ENCODE assay signal across 25 cellular contexts in the genomic region with DNA sequence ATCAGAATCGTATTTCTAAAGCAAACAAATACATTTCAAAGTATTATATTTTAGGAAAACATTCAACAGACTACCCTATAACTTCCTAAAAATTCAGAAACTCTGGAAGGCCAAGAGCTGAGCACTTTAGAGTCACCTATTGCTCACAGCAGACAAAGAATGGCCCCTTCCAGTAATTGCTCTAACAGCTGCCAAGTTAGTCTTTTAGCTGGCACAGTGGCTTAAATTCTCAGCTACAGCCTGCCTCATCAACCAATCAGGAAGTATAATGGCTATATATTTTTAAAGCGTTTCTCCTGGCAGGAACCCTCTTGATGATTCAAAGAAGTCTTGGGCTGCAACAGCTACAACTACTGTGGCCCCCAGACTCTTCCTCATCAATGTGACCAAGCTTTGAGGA. TPM values are rescaled to one million over a fixed set of nuclear protein-coding genes. Genes with fewer than 3 reads are reported as not detected.
DNase-seq lines count a peak whose midpoint lies in the region; ATAC-seq and TF ChIP-seq lines count a peak whose summit lies in the region.
"Had no signal": no experiment of that assay in that cellular context is flagged by ENCODE, and none has a peak within 500 bp of the region (broad histone marks: within the 10 kb centered on the region; RNA-seq: fewer than 3 reads in every experiment).

No MANE protein-coding gene starts in this region.

- H3K9me3 ChIP-seq in neural progenitor cell (ENCODE audit: low read depth): no peaks in the 10 kb centered on the region
- H3K9me3 ChIP-seq: BE2C had no signal

- H3K4me3 Mint-ChIP-seq in neural progenitor cell: no peak overlapping the region
- no peak overlapping the region for H3K4me3 Mint-ChIP-seq in activated T-helper 2 cell treated with anti-CD3 and anti-CD28 coated beads, Interferon-gamma antibody, Interleukin-2, Interleukin-4, amounts not matched to agents 10 μg/mL and 5 μg/mL and 100 μg/mL, durations not matched to agents 14 hours and 24 hours and 36 hours (ENCODE audit: low read depth)
- H3K4me3 Mint-ChIP-seq: activated CD4-positive, alpha-beta memory T cell treated with anti-CD3 and anti-CD28 coated beads for 36 hours; activated T-cell treated with anti-CD3 and anti-CD28 coated beads, Interleukin-2, amount 50 U/mL, for 24 hours; central memory CD8-positive, alpha-beta T cell; GM23338; natural killer cell; stimulated activated naive B cell treated with anti-CD40 and anti-IgM and Interleukin-4, amounts not matched to agents 10 μg/mL and 1 μg/mL and 100 μg/mL, for 72 hours; T-cell had no signal

- no peaks in the 10 kb centered on the region for H3K27me3 ChIP-seq in neural progenitor cell
- H3K27me3 ChIP-seq: BE2C, hepatocyte had no signal

- no peak overlapping the region for H3K9ac ChIP-seq in neural progenitor cell

- H3K27ac ChIP-seq in neural progenitor cell: no peak overlapping the region
- H3K27ac ChIP-seq: hepatocyte, RWPE1 had no signal

- no peaks in the 10 kb centered on the region for H4K20me1 ChIP-seq in neural progenitor cell (ENCODE audit: low read depth)

- H3K9me3 Mint-ChIP-seq in neural progenitor cell: no peaks in the 10 kb centered on the region
- H3K9me3 Mint-ChIP-seq in activated T-helper 2 cell treated with anti-CD3 and anti-CD28 coated beads, Interferon-gamma antibody, Interleukin-2, Interleukin-4, amounts not matched to agents 10 μg/mL and 5 μg/mL and 100 μg/mL, durations not matched to agents 14 hours and 24 hours and 36 hours: no peaks in the 10 kb centered on the region
- H3K9me3 Mint-ChIP-seq: activated CD4-positive, alpha-beta memory T cell treated with anti-CD3 and anti-CD28 coated beads for 36 hours; activated T-cell treated with anti-CD3 and anti-CD28 coated beads, Interleukin-2, amount 50 U/mL, for 24 hours; GM23338; natural killer cell; stimulated activated naive B cell treated with anti-CD40 and anti-IgM and Interleukin-4, amounts not matched to agents 10 μg/mL and 1 μg/mL and 100 μg/mL, for 72 hours; T-cell had no signal

- H3K4me2 ChIP-seq in neural progenitor cell: no peak overlapping the region
- H3K4me2 ChIP-seq: GM23338, hepatocyte had no signal

- H3F3A ChIP-seq in neural progenitor cell (ENCODE audit: low read depth): no peaks in the 10 kb centered on the region

- H3K36me3 ChIP-seq in neural progenitor cell: no peaks in the 10 kb centered on the region
- H3K36me3 ChIP-seq: BE2C had no signal

- no peaks in the 10 kb centered on the region for H3K79me2 ChIP-seq in neural progenitor cell (ENCODE audit: low read depth)
- H3K79me2 ChIP-seq: hepatocyte had no signal

- DNase-seq in HT1080 (ENCODE audit: low read depth) (peak; percentile 17), NCI-H1694 (lab: John Stamatoyannopoulos, UW) (peak; percentile 45), NCI-H82 (lab: John Stamatoyannopoulos, UW) (peak; percentile 84), neural progenitor cell (ENCODE audit: low spot score) (peak; percentile 20), posterior vena cava (ENCODE audit: low spot score) (no peak), DMS79 treated with DMSO at 0.1 percent for 48 hours (lab: John Stamatoyannopoulos, UW) (no peak)
- no peak for DNase-seq in activated T-helper 2 cell treated with anti-CD3 and anti-CD28 coated beads, Interferon-gamma antibody, Interleukin-2, Interleukin-4, amounts not matched to agents 10 μg/mL and 5 μg/mL and 100 μg/mL, durations not matched to agents 14 hours and 24 hours and 36 hours (ENCODE audit: low spot score)
- DNase-seq: activated CD4-positive, alpha-beta memory T cell treated with anti-CD3 and anti-CD28 coated beads for 36 hours; activated T-cell treated with anti-CD3 and anti-CD28 coated beads, Interleukin-2, amount 50 U/mL, for 24 hours; BE2C; effector CD8-positive, alpha-beta T cell; IMR-90; kidney; mesenchymal stem cell; MV-4-11; natural killer cell; posterior cingulate gyrus; stimulated activated naive B cell treated with anti-CD40 and anti-IgM and Interleukin-4, amounts not matched to agents 10 μg/mL and 1 μg/mL and 100 μg/mL, for 72 hours; T-cell; trophoblast cell had no signal

- no peaks in the 10 kb centered on the region for H3K36me3 Mint-ChIP-seq in neural progenitor cell
- no peaks in the 10 kb centered on the region for H3K36me3 Mint-ChIP-seq in activated T-helper 2 cell treated with anti-CD3 and anti-CD28 coated beads, Interferon-gamma antibody, Interleukin-2, Interleukin-4, amounts not matched to agents 10 μg/mL and 5 μg/mL and 100 μg/mL, durations not matched to agents 14 hours and 24 hours and 36 hours (ENCODE audit: low read depth)
- H3K36me3 Mint-ChIP-seq: activated CD4-positive, alpha-beta memory T cell treated with anti-CD3 and anti-CD28 coated beads for 36 hours; natural killer cell; stimulated activated naive B cell treated with anti-CD40 and anti-IgM and Interleukin-4, amounts not matched to agents 10 μg/mL and 1 μg/mL and 100 μg/mL, for 72 hours; T-cell had no signal

- no peak for TF ChIP-seq CTCF in neural progenitor cell (IDR thresholded peaks at IDR 0.05)

- no peak for ATAC-seq in HG03342 (IDR thresholded peaks at IDR 0.05; ENCODE audit: unreplicated experiment)
- ATAC-seq: GM23338; natural killer cell; stimulated activated naive B cell treated with anti-CD40 and anti-IgM and Interleukin-4, amounts not matched to agents 10 μg/mL and 1 μg/mL and 100 μg/mL, for 72 hours; T-cell had no signal

- intact Hi-C loops in posterior vena cava (cut with DNase I): no loop called here
- intact Hi-C loops in activated T-helper 2 cell treated with anti-CD3 and anti-CD28 coated beads, Interferon-gamma antibody, Interleukin-2, Interleukin-4, amounts not matched to agents 10 μg/mL and 5 μg/mL and 100 μg/mL, durations not matched to agents 14 hours and 24 hours and 36 hours (cut with micrococcal nuclease): no loop called here

- H3K27me3 Mint-ChIP-seq in neural progenitor cell (ENCODE audit: insufficient read depth, low read depth): no peaks in the 10 kb centered on the region
- no peaks in the 10 kb centered on the region for H3K27me3 Mint-ChIP-seq in activated T-helper 2 cell treated with anti-CD3 and anti-CD28 coated beads, Interferon-gamma antibody, Interleukin-2, Interleukin-4, amounts not matched to agents 10 μg/mL and 5 μg/mL and 100 μg/mL, durations not matched to agents 14 hours and 24 hours and 36 hours (ENCODE audit: low read depth)
- H3K27me3 Mint-ChIP-seq: activated CD4-positive, alpha-beta memory T cell treated with anti-CD3 and anti-CD28 coated beads for 36 hours; activated T-cell treated with anti-CD3 and anti-CD28 coated beads, Interleukin-2, amount 50 U/mL, for 24 hours; central memory CD8-positive, alpha-beta T cell; stimulated activated naive B cell treated with anti-CD40 and anti-IgM and Interleukin-4, amounts not matched to agents 10 μg/mL and 1 μg/mL and 100 μg/mL, for 72 hours; T-cell had no signal

- H3K4me1 ChIP-seq in neural progenitor cell: no peaks in the 10 kb centered on the region
- H3K4me1 ChIP-seq: BE2C had no signal

- H3K4me3 ChIP-seq in neural progenitor cell: no peak overlapping the region
- H3K4me3 ChIP-seq: GM23338, hepatocyte had no signal

- peaks cover 2% of the 10 kb centered on the region for H3K4me1 Mint-ChIP-seq in neural progenitor cell
- H3K4me1 Mint-ChIP-seq in activated T-helper 2 cell treated with anti-CD3 and anti-CD28 coated beads, Interferon-gamma antibody, Interleukin-2, Interleukin-4, amounts not matched to agents 10 μg/mL and 5 μg/mL and 100 μg/mL, durations not matched to agents 14 hours and 24 hours and 36 hours (ENCODE audit: low read depth): no peaks in the 10 kb centered on the region
- H3K4me1 Mint-ChIP-seq: central memory CD8-positive, alpha-beta T cell; natural killer cell; stimulated activated naive B cell treated with anti-CD40 and anti-IgM and Interleukin-4, amounts not matched to agents 10 μg/mL and 1 μg/mL and 100 μg/mL, for 72 hours; T-cell had no signal

- H3K27ac Mint-ChIP-seq in neural progenitor cell: no peak overlapping the region
- no peak overlapping the region for H3K27ac Mint-ChIP-seq in activated T-helper 2 cell treated with anti-CD3 and anti-CD28 coated beads, Interferon-gamma antibody, Interleukin-2, Interleukin-4, amounts not matched to agents 10 μg/mL and 5 μg/mL and 100 μg/mL, durations not matched to agents 14 hours and 24 hours and 36 hours
- H3K27ac Mint-ChIP-seq: activated CD4-positive, alpha-beta memory T cell treated with anti-CD3 and anti-CD28 coated beads for 36 hours; activated T-cell treated with anti-CD3 and anti-CD28 coated beads, Interleukin-2, amount 50 U/mL, for 24 hours; GM23338; natural killer cell; stimulated activated naive B cell treated with anti-CD40 and anti-IgM and Interleukin-4, amounts not matched to agents 10 μg/mL and 1 μg/mL and 100 μg/mL, for 72 hours; T-cell had no signal

- H2AFZ ChIP-seq in neural progenitor cell (replicated peaks): no peak overlapping the region
- H2AFZ ChIP-seq: GM23338, hepatocyte had no signal

RNA-seq across cellular contexts. Expression of a gene that starts 14.9 kb away (rescaled TPM):
- under 0.01 TPM in 1 of 2 replicates, not detected in the other for total RNA-seq in HT1080 (2014; rRNA removed; shearing (Covaris generic))
- polyA plus RNA-seq in HT1080 (2015; cell fraction: cytosol; rRNA removed): under 0.01 and 0.01 TPM in 2 replicates
- polyA plus RNA-seq in HT1080 (2015; cell fraction: nucleus; rRNA removed): 0.01 and 0.02 TPM in 2 replicates
- total RNA-seq in neural progenitor cell (ENCODE audit: low replicate concordance) (1.5 and 1.9 TPM in 2 replicates), posterior vena cava (under 1 TPM; 0.14 to 0.19 TPM)
- total RNA-seq in activated T-helper 2 cell treated with anti-CD3 and anti-CD28 coated beads, Interferon-gamma antibody, Interleukin-2, Interleukin-4, amounts not matched to agents 10 μg/mL and 5 μg/mL and 100 μg/mL, durations not matched to agents 14 hours and 24 hours and 36 hours: not detected in 2 replicates

Comparison
In these comparisons a context has a peak if more than half of its experiments do, and no peak if none do; other contexts are left out.
1. DNase-seq: peak in HT1080 (single experiment), NCI-H1694 (single experiment), NCI-H82 (single experiment) and neural progenitor cell (single experiment); none in posterior vena cava (single experiment), activated T-helper 2 cell treated with anti-CD3 and anti-CD28 coated beads, Interferon-gamma antibody, Interleukin-2, Interleukin-4, amounts not matched to agents 10 μg/mL and 5 μg/mL and 100 μg/mL, durations not matched to agents 14 hours and 24 hours and 36 hours (single experiment) and DMS79 treated with DMSO at 0.1 percent for 48 hours (single experiment).